1 cellular context compared by ENCODE assay signal in genomic region chr7:112254709-112255387, GRCh38.
TF ChIP-seq lines count a peak whose summit lies in the region.

No MANE protein-coding gene starts in this region.

TF ChIP-seq in GM23338, 12 proteins besides CTCF, POLR2A, EP300 and RAD21 (continued from another document):
- no peak for TF ChIP-seq ZNF462 (CRISPR knock-in tag; IDR thresholded peaks at IDR 0.05)
- no peak for TF ChIP-seq REST (IDR thresholded peaks at IDR 0.05; ENCODE audit: unreplicated experiment)
